In genomic region chr9:129164246-129164930, GRCh38 we compare ENCODE assay signal across 13 cellular contexts. TPM values are rescaled to one million over a fixed set of nuclear protein-coding genes. Genes with fewer than 3 reads are reported as not detected.
DNase-seq lines count a peak whose midpoint lies in the region; ATAC-seq, FAIRE-seq and TF ChIP-seq lines count a peak whose summit lies in the region.
"Had no signal": no experiment of that assay in that cellular context is flagged by ENCODE, and none has a peak within 500 bp of the region (broad histone marks: within the 10 kb centered on the region; RNA-seq: fewer than 3 reads in every experiment).

No MANE protein-coding gene starts in this region.

- WGBS in adipose tissue, 3 donors: 46 to 49% (median 47%) methylated on average over 9 of the region's 9 CpGs
- WGBS in pancreas, 2 donors: 54 to 55% methylated on average over 9 of the region's 9 CpGs

- DNase-seq in cardiac muscle cell (ENCODE audit: low read depth in 1 of 2, low spot score in 1 of 2) (peak in 1 of 2 donors; percentile 90), pancreas (peak in 2 of 6 donors; percentile 52 to 55), OCI-M2 (lab: John Stamatoyannopoulos, UW; ENCODE audit: unreplicated experiment) (no peak), RKO (ENCODE audit: low spot score) (no peak)
- DNase-seq in stimulated activated CD4-positive, alpha-beta T cell treated with anti-CD3 and anti-CD28 coated beads, Interleukin-2, amount 100 ng/mL, for 48 hours: no peak
- DNase-seq: activated T-cell treated with anti-CD3 and anti-CD28 coated beads, Interleukin-2, amount 50 U/mL, for 72 hours; CD4-positive, CD25-positive, alpha-beta regulatory T cell; nucleus accumbens; T1000 had no signal

- peak in 3 of 4 donors; percentile 16 to 49 (median 20) for ATAC-seq in pancreas
- no peak for ATAC-seq in GM18858 (IDR thresholded peaks at IDR 0.05; ENCODE audit: unreplicated experiment)

- no peaks in the 10 kb centered on the region for H3K36me3 ChIP-seq in cardiac muscle cell
- H3K36me3 ChIP-seq in pancreas: no peaks in the 10 kb centered on the region
- H3K36me3 ChIP-seq: HAP-1 had no signal

- intact Hi-C loops in pancreas (cut with DNase I): no loop called here

- no peak for FAIRE-seq in pancreas (lab: Jason Lieb, UNC)

- TF ChIP-seq CTCF in C4-2B (conservative IDR thresholded peaks at IDR 0.05) (no peak), cardiac muscle cell (IDR thresholded peaks at IDR 0.05; ENCODE audit: low read depth, low read length) (no peak), pancreas (IDR thresholded peaks at IDR 0.05) (no peak)

- H3K9me3 ChIP-seq in cardiac muscle cell (ENCODE audit: low read depth): no peaks in the 10 kb centered on the region
- H3K9me3 ChIP-seq in pancreas: no peaks in the 10 kb centered on the region
- H3K9me3 ChIP-seq: HAP-1 had no signal

- H3K4me3 ChIP-seq in cardiac muscle cell (no peak overlapping the region), pancreas (no peak overlapping the region)
- H3K4me3 ChIP-seq: HAP-1 had no signal

- peak overlapping the region; percentile 31 for H3K27ac ChIP-seq in C4-2B
- peak overlapping the region; percentile 55 for H3K27ac ChIP-seq in adipose tissue (ENCODE audit: low read depth, low read length)
- H3K27ac ChIP-seq in cardiac muscle cell: peak overlapping the region; percentile 76
- H3K27ac ChIP-seq in pancreas: peak overlapping the region; percentile 39 to 81 (median 60)

- H3K4me1 ChIP-seq in cardiac muscle cell (ENCODE audit: low read depth): peaks cover 5% of the 10 kb centered on the region
- peaks cover 7 to 19% (median 17%) of the 10 kb centered on the region in 3 donors for H3K4me1 ChIP-seq in pancreas
- H3K4me1 ChIP-seq: HAP-1 had no signal

- no peaks in the 10 kb centered on the region for H3K27me3 ChIP-seq in cardiac muscle cell
- no peaks in the 10 kb centered on the region for H3K27me3 ChIP-seq in pancreas

RNA-seq across cellular contexts. Expression of gene IER5L, which starts 13.7 kb away (rescaled TPM):
- polyA plus RNA-seq in adipose tissue (10 to 100 TPM in 2 of 3 donors, 1 to 10 TPM in 1; 3.8 to 16.8 (median 10.3) TPM), cardiac muscle cell (21.5 and 38.5 TPM in 2 replicates), pancreas (10 to 100 TPM in 1 of 2 donors, 1 to 10 TPM in 1; 6.1 to 14.3 TPM)
- total RNA-seq in cardiac muscle cell (51.7 and 77.4 TPM in 2 replicates), pancreas (10 to 100 TPM in 1 of 6 donors, 1 to 10 TPM in 5; 1.8 to 13.2 (median 4.6) TPM)
- polyA plus RNA-seq: CD4-positive, CD25-positive, alpha-beta regulatory T cell had no signal

RNA-seq across cellular contexts. Expression of gene PTPA, which starts 53.2 kb away (rescaled TPM):
- polyA plus RNA-seq in adipose tissue (10 to 100 TPM; 42.9 to 78.6 (median 43.6) TPM), cardiac muscle cell (144 and 156 TPM in 2 replicates), pancreas (10 to 100 TPM; 43.8 to 61.8 TPM)
- total RNA-seq in cardiac muscle cell (197 and 257 TPM in 2 replicates), pancreas (10 to 100 TPM; 32.7 to 71.4 (median 42.1) TPM)

RNA-seq across cellular contexts. Expression of gene CRAT, which starts 53.8 kb away (rescaled TPM):
- 10 to 100 TPM; 51.4 to 74.8 (median 52.2) TPM for polyA plus RNA-seq in adipose tissue
- total RNA-seq in cardiac muscle cell: 81.6 and 92.8 TPM in 2 replicates
- 80.6 and 85.2 TPM in 2 replicates for polyA plus RNA-seq in cardiac muscle cell
- 100 to 1,000 TPM in 1 of 6 donors, 10 to 100 TPM in 5; 44.4 to 131 (median 79.2) TPM for total RNA-seq in pancreas
- polyA plus RNA-seq in pancreas: 10 to 100 TPM; 30.3 to 57.2 TPM
